2 cellular contexts compared by ENCODE assay signal in the genomic region with DNA sequence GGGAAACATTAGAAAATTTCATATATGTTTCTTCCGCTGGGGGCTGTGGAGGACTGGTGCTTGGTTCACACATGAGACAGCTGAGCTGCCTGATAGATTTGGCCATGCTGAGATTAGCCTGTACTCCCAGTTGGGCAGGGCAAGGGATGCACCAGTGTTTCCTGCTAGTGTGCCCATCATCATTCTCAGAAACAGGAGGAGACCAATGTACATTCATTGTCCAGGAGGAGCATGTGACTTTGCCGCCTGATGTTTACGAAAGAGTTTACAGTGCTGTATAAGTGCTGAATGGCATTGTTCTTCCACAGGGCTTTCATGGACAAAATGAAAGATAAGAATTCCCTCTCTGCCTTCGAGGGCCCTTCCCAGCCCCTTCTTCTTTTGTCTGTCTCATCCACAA.
TF ChIP-seq lines count a peak whose summit lies in the region.

No MANE protein-coding gene starts in this region.

TF ChIP-seq in SK-N-SH, 30 proteins besides CTCF, POLR2A, EP300 and RAD21 (continued from another document):
- TF ChIP-seq, protein P1, sequence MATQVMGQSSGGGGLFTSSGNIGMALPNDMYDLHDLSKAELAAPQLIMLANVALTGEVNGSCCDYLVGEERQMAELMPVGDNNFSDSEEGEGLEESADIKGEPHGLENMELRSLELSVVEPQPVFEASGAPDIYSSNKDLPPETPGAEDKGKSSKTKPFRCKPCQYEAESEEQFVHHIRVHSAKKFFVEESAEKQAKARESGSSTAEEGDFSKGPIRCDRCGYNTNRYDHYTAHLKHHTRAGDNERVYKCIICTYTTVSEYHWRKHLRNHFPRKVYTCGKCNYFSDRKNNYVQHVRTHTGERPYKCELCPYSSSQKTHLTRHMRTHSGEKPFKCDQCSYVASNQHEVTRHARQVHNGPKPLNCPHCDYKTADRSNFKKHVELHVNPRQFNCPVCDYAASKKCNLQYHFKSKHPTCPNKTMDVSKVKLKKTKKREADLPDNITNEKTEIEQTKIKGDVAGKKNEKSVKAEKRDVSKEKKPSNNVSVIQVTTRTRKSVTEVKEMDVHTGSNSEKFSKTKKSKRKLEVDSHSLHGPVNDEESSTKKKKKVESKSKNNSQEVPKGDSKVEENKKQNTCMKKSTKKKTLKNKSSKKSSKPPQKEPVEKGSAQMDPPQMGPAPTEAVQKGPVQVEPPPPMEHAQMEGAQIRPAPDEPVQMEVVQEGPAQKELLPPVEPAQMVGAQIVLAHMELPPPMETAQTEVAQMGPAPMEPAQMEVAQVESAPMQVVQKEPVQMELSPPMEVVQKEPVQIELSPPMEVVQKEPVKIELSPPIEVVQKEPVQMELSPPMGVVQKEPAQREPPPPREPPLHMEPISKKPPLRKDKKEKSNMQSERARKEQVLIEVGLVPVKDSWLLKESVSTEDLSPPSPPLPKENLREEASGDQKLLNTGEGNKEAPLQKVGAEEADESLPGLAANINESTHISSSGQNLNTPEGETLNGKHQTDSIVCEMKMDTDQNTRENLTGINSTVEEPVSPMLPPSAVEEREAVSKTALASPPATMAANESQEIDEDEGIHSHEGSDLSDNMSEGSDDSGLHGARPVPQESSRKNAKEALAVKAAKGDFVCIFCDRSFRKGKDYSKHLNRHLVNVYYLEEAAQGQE (IDR thresholded peaks at IDR 0.05; ENCODE audit: low read depth, low read length) = no peak
- TF ChIP-seq FOSL2 (IDR thresholded peaks at IDR 0.05; ENCODE audit: borderline replicate concordance, low read depth) (no peak), YY1 (IDR thresholded peaks at IDR 0.05; ENCODE audit: low read depth) (no peak), SMC3 (IDR thresholded peaks at IDR 0.05; ENCODE audit: low read depth, low read length) (no peak), MXI1 (IDR thresholded peaks at IDR 0.05; ENCODE audit: low read depth, low read length) (no peak), TCF12 (IDR thresholded peaks at IDR 0.05) (no peak), SIN3A (IDR thresholded peaks at IDR 0.05; ENCODE audit: borderline replicate concordance, low read depth, low read length) (no peak), FOXJ3 (CRISPR knock-in tag; IDR thresholded peaks at IDR 0.05) (no peak), RCOR1 (IDR thresholded peaks at IDR 0.05; ENCODE audit: low read length) (no peak), FOXM1 (IDR thresholded peaks at IDR 0.05; ENCODE audit: low read depth) (no peak), NFIC (IDR thresholded peaks at IDR 0.05; ENCODE audit: borderline replicate concordance) (no peak), RXRA (IDR thresholded peaks at IDR 0.05; ENCODE audit: borderline replicate concordance, low read depth) (no peak), TAF1 (IDR thresholded peaks at IDR 0.05; ENCODE audit: borderline replicate concordance, low read depth, low read length) (no peak), RFX5 (IDR thresholded peaks at IDR 0.05; ENCODE audit: low read length) (no peak), POLR2AphosphoS5 (IDR thresholded peaks at IDR 0.05; ENCODE audit: low read depth, low read length) (no peak)
- TF ChIP-seq, protein P2, sequence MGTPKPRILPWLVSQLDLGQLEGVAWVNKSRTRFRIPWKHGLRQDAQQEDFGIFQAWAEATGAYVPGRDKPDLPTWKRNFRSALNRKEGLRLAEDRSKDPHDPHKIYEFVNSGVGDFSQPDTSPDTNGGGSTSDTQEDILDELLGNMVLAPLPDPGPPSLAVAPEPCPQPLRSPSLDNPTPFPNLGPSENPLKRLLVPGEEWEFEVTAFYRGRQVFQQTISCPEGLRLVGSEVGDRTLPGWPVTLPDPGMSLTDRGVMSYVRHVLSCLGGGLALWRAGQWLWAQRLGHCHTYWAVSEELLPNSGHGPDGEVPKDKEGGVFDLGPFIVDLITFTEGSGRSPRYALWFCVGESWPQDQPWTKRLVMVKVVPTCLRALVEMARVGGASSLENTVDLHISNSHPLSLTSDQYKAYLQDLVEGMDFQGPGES (IDR thresholded peaks at IDR 0.05; ENCODE audit: low read depth, low read length) = no peak

TF ChIP-seq in SK-N-SH treated with all-trans-retinoic acid at 6 μM for 48 hours, 23 proteins besides CTCF, POLR2A, EP300 and RAD21 (continued from another document):
- TF ChIP-seq PPARA (CRISPR knock-in tag; IDR thresholded peaks at IDR 0.05; ENCODE audit: borderline replicate concordance) (no peak), ARNTL (CRISPR knock-in tag; IDR thresholded peaks at IDR 0.05; ENCODE audit: borderline replicate concordance, low read depth) (no peak), GLIS3 (CRISPR knock-in tag; IDR thresholded peaks at IDR 0.05) (no peak), RARB (CRISPR knock-in tag; IDR thresholded peaks at IDR 0.05) (no peak)
TF ChIP-seq in SK-N-SH treated with all-trans-retinoic acid at 6 μM for 48 hours: peak in this region for 0.
